ENCODE assay signal across 8 cellular contexts in genomic region chr2:234490239-234491074, GRCh38. TPM values are rescaled to one million over a fixed set of nuclear protein-coding genes. Genes with fewer than 3 reads are reported as not detected.
DNase-seq lines count a peak whose midpoint lies in the region; ATAC-seq, FAIRE-seq and TF ChIP-seq lines count a peak whose summit lies in the region.

No MANE protein-coding gene starts in this region.

- H3K9me3 Mint-ChIP-seq in activated B cell treated with CpG ODN at 0.5 μM for 24 hours = no peaks in the 10 kb centered on the region
- H3K9me3 Mint-ChIP-seq in type B pancreatic cell = no peaks in the 10 kb centered on the region

- peaks cover 72% of the 10 kb centered on the region for H3K4me1 Mint-ChIP-seq in activated B cell treated with CpG ODN at 0.5 μM for 24 hours
- peaks cover 21% of the 10 kb centered on the region for H3K4me1 Mint-ChIP-seq in type B pancreatic cell (ENCODE audit: unreplicated experiment)

- H3K4me1 ChIP-seq in keratinocyte (ENCODE audit: control insufficient read depth, extremely low read depth, insufficient read depth, low read length) = peaks cover 19% of the 10 kb centered on the region

- intact Hi-C loops in activated B cell treated with CpG ODN at 0.5 μM for 24 hours (cut with micrococcal nuclease) = no loop called here

- H3K4me3 Mint-ChIP-seq in activated B cell treated with CpG ODN at 0.5 μM for 24 hours (peak overlapping the region; percentile 53), type B pancreatic cell (peak overlapping the region; percentile 40)

- peak; percentile 25 for ATAC-seq in activated B cell treated with CpG ODN at 0.5 μM for 24 hours (ENCODE audit: low read depth)
- no peak for ATAC-seq in GM18909 (IDR thresholded peaks at IDR 0.05; ENCODE audit: poor library complexity, unreplicated experiment)

- no peak overlapping the region for H3K4me3 ChIP-seq in keratinocyte (ENCODE audit: control insufficient read depth in 2 of 3, extremely low read depth in 1 of 3, insufficient read depth in 2 of 3, low read depth in 1 of 3, low read length in 3 of 3)

- CTCF ChIA-PET in activated B cell treated with CpG ODN at 0.5 μM for 24 hours (lab: Charles Lee) = interaction anchor here (1.1 kb wide), 1 partner anchor 355 kb away, joined by 4 read pairs; no protein-coding TSS in a partner anchor

- peaks cover 39% of the 10 kb centered on the region for H3K79me2 ChIP-seq in keratinocyte (ENCODE audit: control insufficient read depth, insufficient read depth, low read length)

- no peaks in the 10 kb centered on the region for H3K9me3 ChIP-seq in keratinocyte (ENCODE audit: control insufficient read depth, low read depth, low read length)

- H3K27me3 Mint-ChIP-seq in activated B cell treated with CpG ODN at 0.5 μM for 24 hours (no peaks in the 10 kb centered on the region), type B pancreatic cell (peaks cover 3% of the 10 kb centered on the region)

- H3K36me3 ChIP-seq in keratinocyte (ENCODE audit: control insufficient read depth in 2 of 2, extremely low read depth in 1 of 2, insufficient read depth in 2 of 2, low read length in 2 of 2) = peaks cover 9 to 19% of the 10 kb centered on the region in 2 experiments

- POLR2A ChIA-PET in activated B cell treated with CpG ODN at 0.5 μM for 24 hours (lab: Charles Lee) = interaction anchor here (0.7 to 1.1 kb wide), 3 partner anchors 64 to 184 kb away, joined by 3 read pairs; no protein-coding TSS in a partner anchor

- H3K9me1 ChIP-seq in keratinocyte (ENCODE audit: control insufficient read depth, extremely low read depth, insufficient read depth, low read length) = no peaks in the 10 kb centered on the region

- no peak overlapping the region for H3K4me2 ChIP-seq in keratinocyte (ENCODE audit: control insufficient read depth, extremely low read depth, insufficient read depth, low read depth, low read length)

- dilution Hi-C loops in keratinocyte (cut with MboI; ENCODE audit: extremely low pct_ligation_motif_present, low sequenced_read_pairs) = no loop called here

- no peaks in the 10 kb centered on the region for H3K27me3 ChIP-seq in keratinocyte (ENCODE audit: control insufficient read depth, extremely low read depth, insufficient read depth, low read length)

- peaks cover 15% of the 10 kb centered on the region for H3K36me3 Mint-ChIP-seq in activated B cell treated with CpG ODN at 0.5 μM for 24 hours (ENCODE audit: low read depth)
- peaks cover 42% of the 10 kb centered on the region for H3K36me3 Mint-ChIP-seq in type B pancreatic cell

- no peak overlapping the region for H2AFZ ChIP-seq in keratinocyte (ENCODE audit: control insufficient read depth, low read length)

- H4K20me1 ChIP-seq in keratinocyte (ENCODE audit: control insufficient read depth, extremely low read depth, insufficient read depth, low read length) = peaks cover 11% of the 10 kb centered on the region

- no peak overlapping the region for H3K9ac ChIP-seq in keratinocyte (ENCODE audit: control insufficient read depth, extremely low read depth, insufficient read depth, low read length)

- H3K27ac Mint-ChIP-seq in activated B cell treated with CpG ODN at 0.5 μM for 24 hours (peak overlapping the region; percentile 79), type B pancreatic cell (no peak overlapping the region)

- TF ChIP-seq CTCF in activated B cell treated with CpG ODN at 0.5 μM for 24 hours (IDR thresholded peaks at IDR 0.05) (no peak), keratinocyte (optimal IDR thresholded peaks at IDR 0.05 in 1 of 3, IDR thresholded peaks at IDR 0.05 in 1 of 3, conservative IDR thresholded peaks at IDR 0.05 in 1 of 3; ENCODE audit: extremely low read depth in 1 of 3, insufficient read depth in 2 of 3, low read length in 3 of 3) (no peak), type B pancreatic cell (conservative IDR thresholded peaks at IDR 0.05) (no peak)

- FAIRE-seq in keratinocyte (lab: Jason Lieb, UNC) = peak; percentile 71

- no peak overlapping the region for H3K27ac ChIP-seq in keratinocyte (ENCODE audit: control insufficient read depth, insufficient read depth, low read length)

- DNase-seq in activated effector memory CD4-positive, alpha-beta T cell treated with anti-CD3 and anti-CD28 coated beads, Interleukin-2, amount 50 U/mL, for 16 hours = peak; percentile 73
- no peak for DNase-seq in activated effector memory CD4-positive, alpha-beta T cell treated with Interleukin-2 at 50 U/mL for 16 hours
- no peak for DNase-seq in activated B cell treated with CpG ODN at 0.5 μM for 24 hours
- no peak for DNase-seq in keratinocyte (ENCODE audit: low read depth, low spot score)
- DNase-seq in type B pancreatic cell (ENCODE audit: extremely low spot score, unreplicated experiment) = no peak
- no peak for DNase-seq in SK-N-DZ (ENCODE audit: low spot score)
- DNase-seq in NCI-H128 (lab: John Stamatoyannopoulos, UW; ENCODE audit: unreplicated experiment) = no peak

RNA-seq across cellular contexts. Expression of gene ARL4C, which starts 6.4 kb away (rescaled TPM):
- total RNA-seq in activated B cell treated with CpG ODN at 0.5 μM for 24 hours = 20.9 TPM in 2 replicates
- 55.0 to 108 TPM (median 79.5 TPM) in 3 replicates for polyA plus RNA-seq in keratinocyte
- polyA plus RNA-seq in keratinocyte (2011; ENCODE audit: low read depth) = 15.7 TPM
- 88.4 and 91.7 TPM in 2 replicates for polyA plus RNA-seq in keratinocyte (2011; cell fraction: cytosol; rRNA removed)
- polyA plus RNA-seq in keratinocyte (2011; cell fraction: nucleus; rRNA removed) = 80.7 and 82.4 TPM in 2 replicates
- polyA plus RNA-seq in keratinocyte (2012; ENCODE audit: low replicate concordance) = 33.5 and 151 TPM in 2 replicates
- 54.9 to 71.5 TPM (median 67.6 TPM) in 3 replicates for polyA minus RNA-seq in keratinocyte
- polyA minus RNA-seq in keratinocyte (2011; cell fraction: cytosol; rRNA and poly(A)+ RNA removed) = 123 TPM
- 45.6 and 62.1 TPM in 2 replicates for polyA minus RNA-seq in keratinocyte (2011; cell fraction: nucleus; rRNA and poly(A)+ RNA removed)
- 72.1 and 122 TPM in 2 replicates for total RNA-seq in type B pancreatic cell (ENCODE audit: low replicate concordance)
- 4.3 and 4.4 TPM in 2 replicates for polyA plus RNA-seq in SK-N-DZ (2014; cell fraction: cytosol; rRNA removed)
- polyA plus RNA-seq in SK-N-DZ (2014; cell fraction: nucleus; rRNA removed) = 3.7 and 3.9 TPM in 2 replicates
